13 cellular contexts compared by ENCODE assay signal in the genomic region with DNA sequence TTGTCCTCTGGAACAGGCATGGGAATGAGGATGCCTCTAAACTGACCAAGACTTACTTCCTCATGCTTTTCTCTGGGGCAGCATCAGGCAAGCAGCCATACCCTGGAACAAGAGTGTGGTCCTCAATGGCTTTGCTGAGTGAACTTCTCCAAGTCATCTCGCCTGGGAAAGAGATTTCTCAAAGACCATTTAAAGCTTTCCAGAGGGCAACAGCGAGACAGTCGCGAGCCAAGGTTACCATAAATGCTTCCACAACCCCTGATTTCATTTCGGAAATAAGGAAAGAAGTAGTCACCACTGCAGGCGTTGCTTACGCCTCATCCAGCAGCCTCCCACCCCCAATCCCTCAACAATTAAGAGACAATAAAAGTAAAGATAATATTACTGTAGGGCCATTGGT. TPM values are rescaled to one million over a fixed set of nuclear protein-coding genes. Genes with fewer than 3 reads are reported as not detected.
DNase-seq lines count a peak whose midpoint lies in the region; ATAC-seq and TF ChIP-seq lines count a peak whose summit lies in the region.
"Had no signal": no experiment of that assay in that cellular context is flagged by ENCODE, and none has a peak within 500 bp of the region (broad histone marks: within the 10 kb centered on the region; RNA-seq: fewer than 3 reads in every experiment).

No MANE protein-coding gene starts in this region.

- H4K20me1 ChIP-seq in osteoblast (ENCODE audit: insufficient read depth, low read length) = no peaks in the 10 kb centered on the region
- H4K20me1 ChIP-seq: BLaER1 treated with 17β-estradiol and CSF1 and Interleukin-3, amounts not matched to agents 10 nM and 100 nM had no signal

- H3K27ac ChIP-seq in HUES48 (ENCODE audit: low read depth, low read length) (no peak overlapping the region), osteoblast (ENCODE audit: low read depth, low read length) (peak overlapping the region; percentile 19)
- H3K27ac ChIP-seq: BLaER1 treated with 17β-estradiol and CSF1 and Interleukin-3, amounts not matched to agents 10 nM and 100 nM had no signal

- peak overlapping the region; percentile 14; the same call in 1 of the 2 replicates for H3K4me3 ChIP-seq in HUES48 (ENCODE audit: low read depth, low read length)
- peak overlapping the region; percentile 80 for H3K4me3 ChIP-seq in osteoblast (ENCODE audit: insufficient read depth, low read length)

- peak; percentile 10 for DNase-seq in AG08395 (ENCODE audit: low spot score)
- DNase-seq in fibroblast of gingiva (ENCODE audit: low read depth) = peak; percentile 14
- DNase-seq in osteoblast (ENCODE audit: insufficient read length, low spot score, missing footprints) = peak; percentile 76
- DNase-seq in NCI-H1694 treated with DMSO at 0.1 percent for 48 hours (lab: John Stamatoyannopoulos, UW) = no peak
- no peak for DNase-seq in central memory CD4-positive, alpha-beta T cell
- no peak for DNase-seq in NCI-H526 (lab: John Stamatoyannopoulos, UW)
- DNase-seq: activated CD8-positive, alpha-beta memory T cell treated with anti-CD3 and anti-CD28 coated beads, Interleukin-2, amount 50 U/mL, for 48 hours; NCI-H2081; Peyer's patch; stimulated activated CD4-positive, alpha-beta T cell treated with anti-CD3 and anti-CD28 coated beads, Interleukin-2, amount 100 ng/mL, for 48 hours had no signal

- H3K79me2 ChIP-seq in osteoblast (ENCODE audit: insufficient read depth, low read length) = peaks cover 2% of the 10 kb centered on the region

- no peak overlapping the region for H3K9ac ChIP-seq in HUES48 (ENCODE audit: low read depth, low read length)

- peak overlapping the region; percentile 85 for H3K4me2 ChIP-seq in osteoblast (ENCODE audit: insufficient read depth, low read length)

- no peak for ATAC-seq in activated CD4-positive, CD25-positive, alpha-beta regulatory T cell treated with anti-CD3 and anti-CD28 coated beads, Interleukin-2, amount 50 U/mL, for 24 hours

- peaks cover 20% of the 10 kb centered on the region; the same call in 1 of the 2 replicates for H3K4me1 ChIP-seq in HUES48 (ENCODE audit: control insufficient read depth, insufficient read depth, low read length)
- peaks cover 14% of the 10 kb centered on the region for H3K4me1 ChIP-seq in osteoblast (ENCODE audit: insufficient read depth, low read length)

- H3K27me3 ChIP-seq in HUES48 (ENCODE audit: control insufficient read depth, insufficient read depth, low read length) = peaks cover 47% of the 10 kb centered on the region
- H3K27me3 ChIP-seq in osteoblast (ENCODE audit: insufficient read depth, low read length) = peaks cover 6% of the 10 kb centered on the region
- H3K27me3 ChIP-seq: Peyer's patch had no signal

- H3K9me3 ChIP-seq in HUES48 (ENCODE audit: control insufficient read depth, insufficient read depth, low read length) (no peaks in the 10 kb centered on the region), osteoblast (ENCODE audit: low read depth, low read length) (no peaks in the 10 kb centered on the region)
- H3K9me3 ChIP-seq: Peyer's patch had no signal

- peak overlapping the region; percentile 64 for H2AFZ ChIP-seq in osteoblast (ENCODE audit: low read length)

- H3K36me3 ChIP-seq in HUES48 (ENCODE audit: control insufficient read depth, insufficient read depth, low read length) (no peaks in the 10 kb centered on the region), osteoblast (ENCODE audit: insufficient read depth, low read length) (no peaks in the 10 kb centered on the region)
- H3K36me3 ChIP-seq: BLaER1 treated with 17β-estradiol and CSF1 and Interleukin-3, amounts not matched to agents 10 nM and 100 nM; Peyer's patch had no signal

- no peak for TF ChIP-seq CTCF in osteoblast (IDR thresholded peaks at IDR 0.05; ENCODE audit: extremely low read depth, low read depth, low read length)

RNA-seq across cellular contexts. Expression of gene SNCAIP, which starts 1.2 kb away (rescaled TPM):
- total RNA-seq in osteoblast = 6.2 and 8.0 TPM in 2 replicates

Comparison
In these comparisons a context has a peak if more than half of its experiments do, and no peak if none do; other contexts are left out.
1. DNase-seq: peak in AG08395 (single experiment), fibroblast of gingiva (single experiment) and osteoblast (single experiment); none in NCI-H1694 treated with DMSO at 0.1 percent for 48 hours (single experiment), central memory CD4-positive, alpha-beta T cell (single experiment) and NCI-H526 (0 of 2).